ENCODE assay signal across 18 cellular contexts in genomic region chr6:78810698-78811097, GRCh38.
A peak's percentile ranks its signal among the peaks of the same experiment; 100 is the strongest.
DNase-seq lines count a peak whose midpoint lies in the region; TF ChIP-seq lines count a peak whose summit lies in the region.
"Had no signal": no experiment of that assay in that cellular context is flagged by ENCODE, and none has a peak within 500 bp of the region (broad histone marks: within the 10 kb centered on the region; RNA-seq: fewer than 3 reads in every experiment).

No MANE protein-coding gene starts in this region.

- TF ChIP-seq CTCF in LNCaP clone FGC (IDR thresholded peaks at IDR 0.05; ENCODE audit: control insufficient read depth, extremely low read depth, insufficient read depth) (no peak), cardiac fibroblast (IDR thresholded peaks at IDR 0.05; ENCODE audit: low read depth, low read length) (no peak)

- DNase-seq in AG08395 (ENCODE audit: low spot score) = peak; percentile 5
- peak; percentile 68 for DNase-seq in LNCaP clone FGC (ENCODE audit: low read depth)
- DNase-seq in cardiac fibroblast (ENCODE audit: low read depth in 2 of 2) = peak; percentile 19 to 90
- DNase-seq in iris pigment epithelial cell (ENCODE audit: low read depth) = peak; percentile 45
- no peak for DNase-seq in NCI-H146 (lab: John Stamatoyannopoulos, UW)
- no peak for DNase-seq in activated naive CD4-positive, alpha-beta T cell (lab: John Stamatoyannopoulos, UW)
- no peak for DNase-seq in NCI-H526 (lab: John Stamatoyannopoulos, UW)
- no peak for DNase-seq in NCI-H82 treated with DMSO at 0.1 percent for 48 hours (lab: John Stamatoyannopoulos, UW; ENCODE audit: unreplicated experiment)
- DNase-seq: activated CD4-positive, alpha-beta T cell treated with anti-CD3 and anti-CD28 coated beads for 1 hour; activated naive CD4-positive, alpha-beta T cell treated with anti-CD3 and anti-CD28 coated beads, Interleukin-2, amount 10 ng/mL, durations not matched to agents 7 days and 5 days; activated T-cell treated with anti-CD3 and anti-CD28 coated beads for 4 hours; effector CD4-positive, alpha-beta T cell; natural killer cell; stimulated activated CD4-positive, alpha-beta T cell treated with anti-CD3 and anti-CD28 coated beads, Interleukin-12 subunit alpha, Interleukin-12 subunit beta, amount 100 ng/mL, for 4 hours; stimulated activated naive B cell treated with anti-CD40 and anti-IgM and Interleukin-4, amounts not matched to agents 10 μg/mL and 1 μg/mL and 100 μg/mL, for 72 hours; upper lobe of right lung had no signal

- H3K4me3 ChIP-seq in LNCaP clone FGC (ENCODE audit: low read depth, low read length) = no peak overlapping the region
- H3K4me3 ChIP-seq in cardiac fibroblast (replicated peaks in 1 of 2; ENCODE audit: low read depth in 2 of 2, low read length in 2 of 2) = no peak overlapping the region
- H3K4me3 ChIP-seq: A549, GM23338, upper lobe of right lung had no signal

Comparison
In these comparisons a context has a peak if more than half of its experiments do, and no peak if none do; other contexts are left out.
1. DNase-seq: peak in AG08395 (single experiment), LNCaP clone FGC (single experiment), cardiac fibroblast (2 of 2) and iris pigment epithelial cell (single experiment); none in NCI-H146 (single experiment), activated naive CD4-positive, alpha-beta T cell (0 of 4), NCI-H526 (0 of 2) and NCI-H82 treated with DMSO at 0.1 percent for 48 hours (single experiment).